In genomic region chr10:60944910-60945297, GRCh38 we compare ENCODE assay signal across 8 cellular contexts. TPM values are rescaled to one million over a fixed set of nuclear protein-coding genes. Genes with fewer than 3 reads are reported as not detected.
DNase-seq lines count a peak whose midpoint lies in the region; ATAC-seq, FAIRE-seq and TF ChIP-seq lines count a peak whose summit lies in the region.

No MANE protein-coding gene starts in this region.

- H4K5ac ChIP-seq in H1 (ENCODE audit: insufficient read length, low read depth, low read length): peak overlapping the region; percentile 10

- peak overlapping the region; percentile 83 for H3K4me3 Mint-ChIP-seq in natural killer cell

- H3K9ac ChIP-seq in MM.1S (ENCODE audit: low read length) (peak overlapping the region; percentile 84), H1 (replicated peaks in 1 of 4; ENCODE audit: extremely low read depth in 1 of 4, low read depth in 3 of 4, low read length in 3 of 4) (peak overlapping the region in 2 of 4 experiments; percentile 90 to 93; a peak in 3 of 7 replicates)

- CTCF ChIA-PET in H1 (lab: Charles Lee; ENCODE audit: partially characterized antibody): interaction anchor here (1.0 kb wide), 1 partner anchor 61 kb away, joined by 3 read pairs; no protein-coding TSS in a partner anchor

- 61% methylated on average over 4 of the region's 4 CpGs; no CpG with 5 or more reads in 1 of the 2 experiments for WGBS in H1 (ENCODE audit: extremely low coverage in 1 of 2, insufficient coverage in 1 of 2, insufficient read length in 1 of 2, insufficient replicate concordance in 2 of 2, low coverage in 1 of 2, low lambda C conversion rate in 2 of 2, missing lambda C conversion rate in 1 of 2), 2 experiments

- H3K79me2 ChIP-seq in ACC112 (ENCODE audit: control insufficient read depth, insufficient read depth, low read length, unreplicated experiment): peaks cover 7% of the 10 kb centered on the region
- no peaks in the 10 kb centered on the region for H3K79me2 ChIP-seq in MM.1S (ENCODE audit: low read length)
- no peaks in the 10 kb centered on the region for H3K79me2 ChIP-seq in H1 (ENCODE audit: control insufficient read depth in 1 of 2, insufficient read depth in 2 of 2, low read length in 2 of 2)

- peak overlapping the region in 1 of 2 donors; percentile 63 for H3K27ac Mint-ChIP-seq in natural killer cell

- no peak overlapping the region for H3K14ac ChIP-seq in H1 (ENCODE audit: insufficient read length)

- no peak for TF ChIP-seq POLR2A in H1 (IDR thresholded peaks at IDR 0.05; ENCODE audit: control extremely low read depth in 1 of 2, low read depth in 2 of 2, low read length in 2 of 2)

- TF ChIP-seq EP300 in H1 (IDR thresholded peaks at IDR 0.05; ENCODE audit: borderline replicate concordance in 1 of 2, low read depth in 2 of 2, low read length in 2 of 2): no peak

- H2BK5ac ChIP-seq in H1 (ENCODE audit: low read depth, low read length): peak overlapping the region; percentile 35; the same call in 1 of the 2 replicates

- no peak overlapping the region for H2BK12ac ChIP-seq in H1 (ENCODE audit: low read depth, low read length)

- H3K23ac ChIP-seq in H1 (ENCODE audit: insufficient read length): no peak overlapping the region

- H3K79me1 ChIP-seq in H1 (ENCODE audit: low read depth, low read length): no peaks in the 10 kb centered on the region

- peak overlapping the region; percentile 98; the same call in 1 of the 2 replicates for H4K8ac ChIP-seq in H1 (ENCODE audit: extremely low read depth, insufficient read depth, low read length)

- H2AK5ac ChIP-seq in H1 (ENCODE audit: low read depth, low read length): no peak overlapping the region

- H3K56ac ChIP-seq in H1 (replicated peaks; ENCODE audit: insufficient read length, low read depth, low read length): no peak overlapping the region

- POLR2A ChIA-PET in H1 (lab: Charles Lee; ENCODE audit: partially characterized antibody): interaction anchor here (0.5 to 1.0 kb wide), 5 partner anchors 8 to 132 kb away, joined by 3 read pairs; no protein-coding TSS in a partner anchor

- peaks cover 6% of the 10 kb centered on the region; the same call in 1 of the 2 replicates for H3F3A ChIP-seq in MM.1S (ENCODE audit: insufficient read depth, low read length)

- peak overlapping the region; percentile 88 for H4K91ac ChIP-seq in H1 (replicated peaks; ENCODE audit: insufficient read length, low read length)

- H2AFZ ChIP-seq in ACC112 (ENCODE audit: low read length, unreplicated experiment) (peak overlapping the region; percentile 52), MM.1S (ENCODE audit: low read length) (peak overlapping the region; percentile 98), H1 (ENCODE audit: low read length) (0 out of 2 replicates have a peak overlapping the region, but pooled peaks have one; percentile 63)

- no peaks in the 10 kb centered on the region for H3K27me3 ChIP-seq in ACC112 (ENCODE audit: insufficient read depth, low read length)
- peaks cover 54% of the 10 kb centered on the region for H3K27me3 ChIP-seq in MM.1S (replicated peaks; ENCODE audit: insufficient read depth, low read length)
- H3K27me3 ChIP-seq in H1 (replicated peaks in 1 of 4; ENCODE audit: control insufficient read depth in 3 of 4, extremely low read depth in 1 of 4, insufficient read depth in 3 of 4, low read length in 3 of 4): peaks cover 0 to 13% (median 9%) of the 10 kb centered on the region in 4 experiments; a peak in 5 of 7 replicates

- H2BK120ac ChIP-seq in H1 (replicated peaks; ENCODE audit: low read depth, low read length): no peak overlapping the region

- intact Hi-C loops in natural killer cell (cut with micrococcal nuclease): no loop called here

- TF ChIP-seq RAD21 in H1 (IDR thresholded peaks at IDR 0.05 in 1 of 2, conservative IDR thresholded peaks at IDR 0.05 in 1 of 2; ENCODE audit: low read depth in 2 of 2, low read length in 2 of 2): no peak

- no peak for TF ChIP-seq CTCF in MM.1S (IDR thresholded peaks at IDR 0.05; ENCODE audit: low read length)
- TF ChIP-seq CTCF in H1 (IDR thresholded peaks at IDR 0.05; ENCODE audit: control extremely low read depth in 1 of 3, insufficient read depth in 1 of 3, low read depth in 1 of 3, low read length in 3 of 3): no peak
- TF ChIP-seq CTCF in natural killer cell (IDR thresholded peaks at IDR 0.05): no peak

- H3K4me1 ChIP-seq in ACC112 (ENCODE audit: control insufficient read depth, insufficient read depth, low read length, unreplicated experiment) (peaks cover 12% of the 10 kb centered on the region), MM.1S (ENCODE audit: low read length) (0 out of 2 replicates have a peak, but pooled peaks cover 7% of the 10 kb centered on the region), H1 (replicated peaks in 1 of 4; ENCODE audit: control insufficient read depth in 3 of 4, insufficient read depth in 4 of 4, low read length in 3 of 4) (peaks cover 3 to 9% (median 5%) of the 10 kb centered on the region in 4 experiments; a peak in 6 of 7 replicates)

- ATAC-seq in natural killer cell (no peak), HG03571 (IDR thresholded peaks at IDR 0.05; ENCODE audit: unreplicated experiment) (no peak)

- no peak overlapping the region; the same call in 1 of the 2 replicates for H2BK15ac ChIP-seq in H1 (ENCODE audit: low read length)

- peak overlapping the region; percentile 98; the same call in 1 of the 2 replicates for H3K18ac ChIP-seq in H1 (ENCODE audit: extremely low read depth, low read length)

- peaks cover 7 to 16% of the 10 kb centered on the region in 2 donors for H3K4me1 Mint-ChIP-seq in natural killer cell

- DNase-seq in MM.1S: no peak
- DNase-seq in H1 (ENCODE audit: low read depth in 1 of 2, low spot score in 2 of 2): no peak
- DNase-seq in natural killer cell: no peak
- no peak for DNase-seq in GM19239 (ENCODE audit: insufficient read length, low spot score)
- DNase-seq in hippocampal formation (lab: John Stamatoyannopoulos, UW): no peak
- DNase-seq in NCI-H1105 treated with DMSO at 0.1 percent for 48 hours (lab: John Stamatoyannopoulos, UW): no peak

- no peaks in the 10 kb centered on the region for H3K36me3 Mint-ChIP-seq in natural killer cell

- H3K4me3 ChIP-seq in ACC112 (ENCODE audit: low read depth, low read length) (peak overlapping the region; percentile 90), MM.1S (ENCODE audit: low read length) (peak overlapping the region; percentile 76), H1 (ENCODE audit: extremely low read depth in 1 of 4, insufficient read depth in 2 of 4, low read depth in 3 of 4, low read length in 4 of 4) (peak overlapping the region; percentile 69 to 72 (median 71); a peak in 5 of 8 replicates)

- H3K4me2 ChIP-seq in MM.1S (ENCODE audit: low read depth, low read length): peak overlapping the region; percentile 91
- H3K4me2 ChIP-seq in H1 (ENCODE audit: insufficient read depth in 1 of 2, low read depth in 2 of 2, low read length in 2 of 2): peak overlapping the region; percentile 97 to 98

- no peaks in the 10 kb centered on the region for H3K9me3 ChIP-seq in MM.1S (replicated peaks; ENCODE audit: insufficient read depth, low read length)
- no peaks in the 10 kb centered on the region for H3K9me3 ChIP-seq in H1 (ENCODE audit: insufficient read depth in 2 of 2, low read depth in 1 of 2, low read length in 1 of 2)

- H4K20me1 ChIP-seq in MM.1S (ENCODE audit: insufficient read depth, low read length): no peaks in the 10 kb centered on the region
- no peaks in the 10 kb centered on the region for H4K20me1 ChIP-seq in H1 (replicated peaks in 1 of 2; ENCODE audit: control insufficient read depth in 1 of 2, insufficient read depth in 2 of 2, low read length in 2 of 2)

- no peaks in the 10 kb centered on the region for H3K9me3 Mint-ChIP-seq in natural killer cell

- H3K23me2 ChIP-seq in H1 (ENCODE audit: low read depth, low read length): peaks cover 15% of the 10 kb centered on the region

- H3K27me3 Mint-ChIP-seq in natural killer cell (ENCODE audit: low read depth in 2 of 2): peaks cover 20 to 64% of the 10 kb centered on the region in 2 donors

- FAIRE-seq in H1 (lab: Jason Lieb, UNC) (no peak), GM19239 (lab: Jason Lieb, UNC) (no peak)

- H3K36me3 ChIP-seq in ACC112 (ENCODE audit: insufficient read depth, low read length) (no peaks in the 10 kb centered on the region), MM.1S (replicated peaks; ENCODE audit: insufficient read depth, low read length) (no peaks in the 10 kb centered on the region), H1 (ENCODE audit: control insufficient read depth in 2 of 4, insufficient read depth in 4 of 4, low read length in 3 of 4) (no peaks in the 10 kb centered on the region)

- H2BK20ac ChIP-seq in H1 (ENCODE audit: low read length): no peak overlapping the region

- H3K9me2 ChIP-seq in MM.1S (replicated peaks; ENCODE audit: insufficient read depth, low read length): no peaks in the 10 kb centered on the region

- H3K4ac ChIP-seq in H1 (replicated peaks; ENCODE audit: insufficient read length, low read depth, low read length): no peak overlapping the region

- H3K27ac ChIP-seq in ACC112 (ENCODE audit: low read depth, low read length) (peak overlapping the region; percentile 89), MM.1S (ENCODE audit: low read length) (no peak overlapping the region), H1 (ENCODE audit: low read depth, low read length) (no peak overlapping the region)

TF ChIP-seq in H1, 55 proteins besides CTCF, POLR2A, EP300 and RAD21 (continues in another document):
- TF ChIP-seq SUZ12 (IDR thresholded peaks at IDR 0.05; ENCODE audit: low read length) (no peak), CREB1 (IDR thresholded peaks at IDR 0.05) (no peak), EGR1 (IDR thresholded peaks at IDR 0.05; ENCODE audit: borderline replicate concordance, low read depth, low read length) (no peak), KDM4A (IDR thresholded peaks at IDR 0.05; ENCODE audit: low read depth, low read length, severe bottlenecking) (no peak), POU5F1 (IDR thresholded peaks at IDR 0.05; ENCODE audit: low read depth, low read length) (no peak), SP2 (IDR thresholded peaks at IDR 0.05; ENCODE audit: low read length) (no peak)

RNA-seq across cellular contexts. Expression of gene RHOBTB1, which starts 0.9 kb away (rescaled TPM):
- 7.4 and 9.3 TPM in 2 replicates for total RNA-seq in H1 (2021; fragmentation: NEBNext Ultra II Directional; extraction: Animal tissue kit (Norgen Biotek cat#: 25700))
- polyA plus RNA-seq in H1 (2011; rRNA removed): 4.4 and 6.1 TPM in 2 replicates
- 8.0 TPM for polyA plus RNA-seq in H1 (2011; cell fraction: cytosol; rRNA removed)
- polyA plus RNA-seq in H1 (2011; cell fraction: nucleus; rRNA removed): 7.6 TPM
- 5.9 to 9.9 TPM (median 7.1 TPM) in 4 replicates for polyA plus RNA-seq in H1 (2012, experiment 1 of 2)
- 0.43 TPM for polyA plus RNA-seq in H1 (2012, experiment 2 of 2)
- polyA plus RNA-seq in H1 (2013, experiment 1 of 2): 7.9 TPM
- 6.7 TPM for polyA plus RNA-seq in H1 (2013, experiment 2 of 2)
- polyA minus RNA-seq in H1 (2011; rRNA and poly(A)+ RNA removed): 10.1 and 10.7 TPM in 2 replicates
- polyA minus RNA-seq in H1 (2011; cell fraction: cytosol; rRNA and poly(A)+ RNA removed): 5.5 TPM
- 8.5 TPM for polyA minus RNA-seq in H1 (2011; cell fraction: nucleus; rRNA and poly(A)+ RNA removed)
- 1 to 10 TPM in 2 of 3 donors, under 1 TPM in 1; 0.97 to 1.9 (median 1.1) TPM for total RNA-seq in natural killer cell
